In the genomic region with DNA sequence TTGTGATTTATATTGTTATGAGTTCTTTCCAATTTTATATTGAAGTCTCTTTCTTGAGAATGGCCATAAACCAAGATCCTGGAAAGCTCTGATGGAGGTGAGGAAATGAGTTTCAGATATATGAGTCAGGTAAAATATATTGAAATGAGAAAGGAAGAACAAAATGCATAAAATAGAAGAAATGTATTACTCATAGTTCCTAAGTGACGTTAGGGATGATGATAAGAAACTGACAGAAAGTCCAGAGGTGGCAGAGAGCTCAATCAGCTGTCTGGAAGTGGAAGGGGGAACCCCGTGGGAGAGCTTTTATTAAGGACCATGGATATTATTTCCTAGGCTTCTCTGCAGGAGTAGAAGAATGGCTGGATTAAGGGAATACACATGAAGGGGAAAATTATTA, we compare ENCODE assay signal across 39 cellular contexts. TPM values are rescaled to one million over a fixed set of nuclear protein-coding genes. Genes with fewer than 3 reads are reported as not detected.
"Had no signal": no experiment of that assay in that cellular context is flagged by ENCODE, and none has a peak within 500 bp of the region (broad histone marks: within the 10 kb centered on the region; RNA-seq: fewer than 3 reads in every experiment).

No MANE protein-coding gene starts in this region.

- FAIRE-seq: TTC549, urothelium cell line had no signal

- H3K4me2 ChIP-seq: hepatocyte had no signal

- H3K27ac ChIP-seq: body of pancreas, coronary artery, esophagus muscularis mucosa, gastrocnemius medialis, hepatocyte, left ventricle myocardium inferior, neutrophil, skin epidermis, thoracic aorta, WERI-Rb-1 had no signal

- DNase-seq: activated CD4-positive, alpha-beta memory T cell treated with anti-CD3 and anti-CD28 coated beads for 36 hours; activated CD4-positive, alpha-beta T cell treated with anti-CD3 and anti-CD28 coated beads for 48 hours; activated CD8-positive, alpha-beta memory T cell treated with anti-CD3 and anti-CD28 coated beads, Interleukin-2, amount 50 U/mL, for 4 hours; activated effector memory CD4-positive, alpha-beta T cell treated with anti-CD3 and anti-CD28 coated beads, Interleukin-2, amount 50 U/mL, for 16 hours; activated naive CD4-positive, alpha-beta T cell treated with anti-CD3 and anti-CD28 coated beads, Interleukin-2, amount 10 ng/mL, durations not matched to agents 7 days and 5 days; activated naive CD8-positive, alpha-beta T cell treated with anti-CD3 and anti-CD28 coated beads, Interleukin-2, amount 50 U/mL, for 24 hours; activated T-cell treated with anti-CD3 and anti-CD28 coated beads, Interleukin-2, amount 50 U/mL, for 1 hour; aorta; body of pancreas; effector memory CD8-positive, alpha-beta T cell; gastrocnemius medialis; glutamatergic neuron; immature natural killer cell; kidney glomerular epithelial cell; left ventricle myocardium inferior; nephron progenitor cell; retina; stimulated activated CD4-positive, alpha-beta T cell treated with anti-CD3 and anti-CD28 coated beads, Interleukin-4, amount 100 ng/mL, for 24 hours; SW 1271; T-helper 9 cell; trophoblast cell; WERI-Rb-1 had no signal

- H3K4me3 ChIP-seq: body of pancreas, coronary artery, esophagus muscularis mucosa, gastrocnemius medialis, hepatocyte, left ventricle myocardium inferior, skin epidermis, thoracic aorta had no signal

- ATAC-seq: activated CD4-positive, CD25-positive, alpha-beta regulatory T cell treated with anti-CD3 and anti-CD28 coated beads, Interleukin-2, amount 50 U/mL, for 24 hours; activated naive CD8-positive, alpha-beta T cell treated with anti-CD3 and anti-CD28 coated beads, Interleukin-2, amount 50 U/mL, for 24 hours; body of pancreas; effector memory CD8-positive, alpha-beta T cell; gastrocnemius medialis; sciatic nerve; stimulated activated effector memory CD8-positive, alpha-beta T cell treated with anti-CD3 and anti-CD28 coated beads, Interleukin-12 subunit alpha, Interleukin-12 subunit beta, amount 100 ng/mL, for 72 hours had no signal

- H3K36me3 ChIP-seq: esophagus muscularis mucosa, gastrocnemius medialis, left ventricle myocardium inferior, neutrophil, thoracic aorta, WERI-Rb-1 had no signal

- H3K9me3 ChIP-seq: body of pancreas, esophagus muscularis mucosa, gastrocnemius medialis, left ventricle myocardium inferior, neutrophil, thoracic aorta had no signal

- H3K27me3 ChIP-seq: body of pancreas, esophagus muscularis mucosa, gastrocnemius medialis, hepatocyte, neutrophil had no signal

- H3K4me1 ChIP-seq: body of pancreas, esophagus muscularis mucosa, gastrocnemius medialis, left ventricle myocardium inferior had no signal

- H2AFZ ChIP-seq: hepatocyte had no signal

- H3K79me2 ChIP-seq: hepatocyte had no signal

RNA-seq across cellular contexts. Expression of a gene that starts 24.6 kb away (rescaled TPM):
- total RNA-seq: activated CD4-positive, alpha-beta memory T cell treated with anti-CD3 and anti-CD28 coated beads for 36 hours; activated CD8-positive, alpha-beta memory T cell treated with anti-CD3 and anti-CD28 coated beads for 36 hours; activated T-helper 1 cell treated with anti-CD3 and anti-CD28 coated beads, Interleukin-12 subunit alpha, Interleukin-12 subunit beta, Interleukin-2, Interleukin-4 antibody, amounts not matched to agents 30 ng/mL and 10 ng/mL and 1 ng/mL, durations not matched to agents 14 hours and 24 hours and 36 hours; aorta; cardiac septum; cerebellum; esophagus muscularis mucosa; left ventricle myocardium inferior; lung microvascular endothelial cell; sciatic nerve; subcutaneous adipose tissue; thoracic aorta had no signal
- polyA plus RNA-seq: immature natural killer cell had no signal
